1 cellular context compared by ENCODE assay signal in the genomic region with DNA sequence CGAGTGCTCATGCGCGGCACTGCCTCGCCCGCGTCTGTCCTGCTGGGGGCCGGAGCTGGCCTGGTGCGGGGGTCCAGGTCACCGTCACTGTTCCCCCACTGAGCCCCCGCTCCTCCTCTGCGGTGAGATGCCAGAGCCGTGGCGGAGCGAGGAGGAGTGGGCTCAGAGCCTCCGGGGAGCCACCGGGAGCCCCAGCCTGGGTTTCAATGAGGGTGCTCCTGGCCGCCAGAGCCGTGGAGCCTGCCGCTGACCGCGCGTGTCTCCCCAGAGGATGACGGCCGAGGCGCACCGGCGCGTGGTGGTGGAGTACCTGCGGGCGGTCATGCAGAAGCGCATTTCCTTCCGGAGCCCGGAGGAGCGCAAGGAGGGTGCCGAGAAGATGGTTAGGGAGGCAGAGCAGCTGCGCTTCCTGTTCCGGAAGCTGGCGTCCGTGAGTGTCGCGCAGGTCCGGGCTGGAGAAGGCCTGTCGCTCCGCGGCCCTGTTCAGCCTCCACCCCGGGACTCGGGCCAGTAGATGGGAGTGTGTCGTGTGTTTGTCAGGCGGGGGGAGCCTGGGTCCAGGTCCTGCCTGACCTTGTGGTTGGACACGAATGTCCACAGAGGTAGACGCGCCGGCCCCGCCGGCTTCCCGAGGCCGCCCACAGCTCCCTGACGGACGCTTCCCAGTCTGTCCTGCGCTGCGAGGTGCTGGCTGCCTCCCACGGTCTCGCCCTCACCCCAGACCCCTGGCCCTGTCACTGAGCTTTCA.
TF ChIP-seq lines count a peak whose summit lies in the region.

No MANE protein-coding gene starts in this region.

TF ChIP-seq in GM12878, 131 proteins besides CTCF, POLR2A, EP300 and RAD21 (continued from another document):
- no peak for TF ChIP-seq PRDM15 (CRISPR knock-in tag; IDR thresholded peaks at IDR 0.05)
- TF ChIP-seq, protein P1, sequence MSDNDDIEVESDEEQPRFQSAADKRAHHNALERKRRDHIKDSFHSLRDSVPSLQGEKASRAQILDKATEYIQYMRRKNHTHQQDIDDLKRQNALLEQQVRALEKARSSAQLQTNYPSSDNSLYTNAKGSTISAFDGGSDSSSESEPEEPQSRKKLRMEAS (IDR thresholded peaks at IDR 0.05; ENCODE audit: low read depth, low read length), result no peak
- no peak for TF ChIP-seq FOXM1 (IDR thresholded peaks at IDR 0.05; ENCODE audit: low read depth, low read length)
- no peak for TF ChIP-seq KAT2A (conservative IDR thresholded peaks at IDR 0.05; ENCODE audit: control insufficient read depth, low read depth, low read length)
- no peak for TF ChIP-seq NRF1 (conservative IDR thresholded peaks at IDR 0.05; ENCODE audit: low read depth, low read length)
- no peak for TF ChIP-seq EED (IDR thresholded peaks at IDR 0.05; ENCODE audit: low read depth)
- TF ChIP-seq ZNF207 (IDR thresholded peaks at IDR 0.05; ENCODE audit: borderline replicate concordance), result no peak
- TF ChIP-seq HSF1 (IDR thresholded peaks at IDR 0.05; ENCODE audit: low read depth, low read length), result no peak
- no peak for TF ChIP-seq HCFC1 (IDR thresholded peaks at IDR 0.05; ENCODE audit: low read length)
- TF ChIP-seq NFXL1 (IDR thresholded peaks at IDR 0.05; ENCODE audit: borderline replicate concordance), result no peak
- TF ChIP-seq MYC (IDR thresholded peaks at IDR 0.05; ENCODE audit: insufficient read depth, insufficient read length, insufficient replicate concordance, low read length, severe bottlenecking), result no peak
- no peak for TF ChIP-seq PAX5 (IDR thresholded peaks at IDR 0.05; ENCODE audit: borderline replicate concordance, low read depth, low read length)
